ENCODE assay signal across 8 cellular contexts in genomic region chr7:35003177-35003650, GRCh38. TPM values are rescaled to one million over a fixed set of nuclear protein-coding genes. Genes with fewer than 3 reads are reported as not detected.
DNase-seq lines count a peak whose midpoint lies in the region; TF ChIP-seq lines count a peak whose summit lies in the region.
"Not testable (repeated sequence)": the region's sequence is repeated elsewhere in the genome, so short reads cannot be mapped to it uniquely, and the experiment has no call there.

No MANE protein-coding gene starts in this region.

- TF ChIP-seq CTCF in Calu3 (IDR thresholded peaks at IDR 0.05; ENCODE audit: unreplicated experiment); HEK293 (tag by site-specific recombination; IDR thresholded peaks at IDR 0.05); osteoblast (IDR thresholded peaks at IDR 0.05; ENCODE audit: extremely low read depth, low read depth, low read length); uterus (IDR thresholded peaks at IDR 0.05): not testable (repeated sequence)

- peak overlapping the region; percentile 43 for H3K4me3 Mint-ChIP-seq in Calu3 (ENCODE audit: low read depth, unreplicated experiment)

- CTCF ChIA-PET in Calu3 (lab: Charles Lee), result interaction anchor here (1.2 to 2.7 kb wide), 3 partner anchors 10 to 151 kb away, joined by 3 to 15 read pairs (median 14); no protein-coding TSS in a partner anchor
- CTCF ChIA-PET in HEK293 (lab: Yijun Ruan, JAX), result not testable (repeated sequence)

- POLR2A ChIA-PET in HEK293 (lab: Yijun Ruan, JAX), result interaction anchor here (0.6 kb wide), 1 partner anchor 1285 kb away, joined by 3 read pairs; no protein-coding TSS in a partner anchor

- H3K27ac ChIP-seq in HEK293 (ENCODE audit: extremely low read depth, low read depth, low read length) (peak overlapping the region; percentile 75), angular gyrus (ENCODE audit: low read depth, low read length) (peak overlapping the region; percentile 26), epithelial cell of prostate (peak overlapping the region; percentile 64), osteoblast (ENCODE audit: low read depth, low read length) (peak overlapping the region; percentile 83), uterus (peak overlapping the region; percentile 9 to 52)

- BruUV-seq in Calu3 (replicated peaks; lab: Mats Ljungman, UMichigan), result TSS peak; percentile 72

- not testable (repeated sequence) for H3K36me3 ChIP-seq in HEK293 (ENCODE audit: control insufficient read depth in 2 of 2, insufficient read depth in 1 of 2, low read length in 2 of 2); osteoblast (ENCODE audit: insufficient read depth, low read length); uterus

- H3K4me2 ChIP-seq in osteoblast (ENCODE audit: insufficient read depth, low read length), result peak overlapping the region; percentile 76

- not testable (repeated sequence) for TF ChIP-seq POLR2A in uterus (IDR thresholded peaks at IDR 0.05)

- H3K4me3 ChIP-seq in HEK293 (ENCODE audit: low read depth, low read length); osteoblast (ENCODE audit: insufficient read depth, low read length); uterus: not testable (repeated sequence)

- peaks cover 22% of the 10 kb centered on the region for H3K36me3 Mint-ChIP-seq in Calu3 (ENCODE audit: insufficient read depth, unreplicated experiment)

- not testable (repeated sequence) for H2AFZ ChIP-seq in osteoblast (ENCODE audit: low read length)

- intact Hi-C loops in Calu3 (cut with micrococcal nuclease; ENCODE audit: unreplicated experiment); uterus (cut with DNase I; ENCODE audit: low total_unique reads): not testable (repeated sequence)

- H3K4me1 ChIP-seq in HEK293 (ENCODE audit: control insufficient read depth, insufficient read depth, low read length); uterus: not testable (repeated sequence)
- H3K4me1 ChIP-seq in osteoblast (ENCODE audit: insufficient read depth, low read length), result peaks cover 23% of the 10 kb centered on the region

- H3K4me1 Mint-ChIP-seq in Calu3 (ENCODE audit: low read depth, unreplicated experiment), result peaks cover 90% of the 10 kb centered on the region

- not testable (repeated sequence) for H3K9me3 ChIP-seq in HEK293 (ENCODE audit: control insufficient read depth, insufficient read depth, low read depth, low read length); osteoblast (ENCODE audit: low read depth, low read length); uterus

- not testable (repeated sequence) for H3K79me2 ChIP-seq in osteoblast (ENCODE audit: insufficient read depth, low read length)

- not testable (repeated sequence) for H4K20me1 ChIP-seq in osteoblast (ENCODE audit: insufficient read depth, low read length)

- H3K27ac Mint-ChIP-seq in Calu3 (ENCODE audit: unreplicated experiment), result peak overlapping the region; percentile 93

- H3K27me3 ChIP-seq in osteoblast (ENCODE audit: insufficient read depth, low read length); uterus: not testable (repeated sequence)

- H3K9me3 Mint-ChIP-seq in Calu3 (ENCODE audit: low read depth, unreplicated experiment), result not testable (repeated sequence)

- not testable (repeated sequence) for H3K27me3 Mint-ChIP-seq in Calu3 (ENCODE audit: unreplicated experiment)

- not testable (repeated sequence) for DNase-seq in Calu3; epithelial cell of prostate (ENCODE audit: low read depth, low spot score); osteoblast (ENCODE audit: insufficient read length, low spot score, missing footprints); uterus
- peak; percentile 47 for DNase-seq in NCI-H345 (lab: John Stamatoyannopoulos, UW)
- peak; percentile 22 for DNase-seq in hepatic stellate cell (ENCODE audit: low spot score)

RNA-seq across cellular contexts. Expression of gene DPY19L1, which starts 34.1 kb away (rescaled TPM):
- 88.1 and 90.4 TPM in 2 replicates for total RNA-seq in Calu3 (2022)
- 27.1 and 36.2 TPM in 2 replicates for total RNA-seq in osteoblast
- total RNA-seq in uterus, result 10 to 100 TPM; 15.9 to 80.9 (median 24.7) TPM

Comparison
In these comparisons a context has a peak if more than half of its experiments do, and no peak if none do; other contexts are left out.
1. H3K27ac ChIP-seq: peak in every context shown above with its lines; median percentile 83 in osteoblast; 75 in HEK293; 64 in epithelial cell of prostate; 30 in uterus; 26 in angular gyrus.